Comparison of ENCODE assay signal across 13 cellular contexts in the genomic region with DNA sequence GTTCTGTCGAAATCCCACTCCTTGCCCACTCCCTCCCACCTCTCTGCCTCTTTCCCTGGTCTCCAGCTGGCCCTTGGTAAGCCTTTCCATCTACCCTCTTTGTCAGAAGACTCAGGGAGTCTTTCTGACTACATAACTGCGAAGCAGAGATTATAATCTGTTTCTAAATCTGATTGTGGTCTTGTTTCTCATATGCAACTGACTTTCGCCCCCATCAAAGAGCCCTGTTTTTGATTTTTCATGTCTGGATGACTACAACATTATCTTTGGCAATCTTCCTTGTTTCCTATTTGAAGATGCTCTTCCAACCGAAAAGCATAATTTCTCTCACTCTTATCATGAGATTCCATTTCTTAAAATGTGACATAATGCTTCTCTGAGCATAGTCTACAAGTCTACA.
DNase-seq lines count a peak whose midpoint lies in the region; ATAC-seq and TF ChIP-seq lines count a peak whose summit lies in the region.
"Had no signal": no experiment of that assay in that cellular context is flagged by ENCODE, and none has a peak within 500 bp of the region (broad histone marks: within the 10 kb centered on the region; RNA-seq: fewer than 3 reads in every experiment).

No MANE protein-coding gene starts in this region.

- in situ Hi-C loops in IMR-90 (cut with MboI; ENCODE audit: low sequenced_read_pairs) = loop anchor here (5.0 to 25.0 kb wide), 3 partner anchors 189 to 907 kb away; no protein-coding TSS in a partner anchor

- H3K56ac ChIP-seq in IMR-90 (ENCODE audit: extremely low read depth, insufficient read depth, low read length) = no peak overlapping the region

- TF ChIP-seq RAD21 in IMR-90 (IDR thresholded peaks at IDR 0.05; ENCODE audit: low read length) = no peak

- H2AK9ac ChIP-seq in IMR-90 (replicated peaks; ENCODE audit: low read depth, low read length, poor library complexity) = no peak overlapping the region

- H3K9me3 ChIP-seq in IMR-90 (ENCODE audit: control insufficient read depth, insufficient read depth, low read length) (no peaks in the 10 kb centered on the region), mesenchymal stem cell (ENCODE audit: control insufficient read depth, low read length) (no peaks in the 10 kb centered on the region)
- H3K9me3 ChIP-seq: A549, MG63, SJSA1 had no signal

- peaks cover 17% of the 10 kb centered on the region for H3K4me1 ChIP-seq in ACC112 (ENCODE audit: control insufficient read depth, insufficient read depth, low read length, unreplicated experiment)
- H3K4me1 ChIP-seq in IMR-90 (ENCODE audit: control insufficient read depth, insufficient read depth, low read length) = no peaks in the 10 kb centered on the region
- H3K4me1 ChIP-seq in mesenchymal stem cell (ENCODE audit: control insufficient read depth, insufficient read depth, low read depth, low read length) = peaks cover 3% of the 10 kb centered on the region
- H3K4me1 ChIP-seq: A549, SJSA1 had no signal

- intact Hi-C loops in IMR-90 (cut with micrococcal nuclease) = loop anchor here (1.0 to 10.0 kb wide), 9 partner anchors 183 to 1202 kb away; no protein-coding TSS in a partner anchor

- BruUV-seq in IMR-90 (replicated peaks; lab: Mats Ljungman, UMichigan) = no TSS peak

- H2BK5ac ChIP-seq in IMR-90 (ENCODE audit: low read depth, low read length, poor library complexity, severe bottlenecking) = no peak overlapping the region
- H2BK5ac ChIP-seq in mesenchymal stem cell (ENCODE audit: low read depth, low read length, poor library complexity, severe bottlenecking) = no peak overlapping the region

- no peak overlapping the region for H3K4ac ChIP-seq in IMR-90 (ENCODE audit: low read depth, low read length)
- H3K4ac ChIP-seq in mesenchymal stem cell (ENCODE audit: low read depth in 1 of 2, low read length in 2 of 2) = no peak overlapping the region

- H2AFZ ChIP-seq in ACC112 (ENCODE audit: low read length, unreplicated experiment) (peak overlapping the region; percentile 33), IMR-90 (replicated peaks; ENCODE audit: low read length, poor library complexity) (peak overlapping the region; percentile 54), mesenchymal stem cell (ENCODE audit: low read depth, low read length) (no peak overlapping the region)
- H2AFZ ChIP-seq: PC-9 had no signal

- no peak overlapping the region for H3K9ac ChIP-seq in IMR-90 (ENCODE audit: low read depth, low read length)
- peak overlapping the region; percentile 71 for H3K9ac ChIP-seq in mesenchymal stem cell (ENCODE audit: low read length)
- H3K9ac ChIP-seq: KMS-11 had no signal

- no peak overlapping the region for H4K5ac ChIP-seq in IMR-90 (ENCODE audit: low read depth, low read length)

- no peak overlapping the region for H3K14ac ChIP-seq in IMR-90 (replicated peaks; ENCODE audit: low read depth, low read length)
- no peak overlapping the region for H3K14ac ChIP-seq in mesenchymal stem cell (ENCODE audit: low read length in 2 of 2)

- H3K27ac ChIP-seq in ACC112 (ENCODE audit: low read depth, low read length) (no peak overlapping the region), IMR-90 (ENCODE audit: insufficient read depth, low read length) (no peak overlapping the region), mesenchymal stem cell (ENCODE audit: low read length, poor library complexity, severe bottlenecking) (no peak overlapping the region)
- H3K27ac ChIP-seq: A549, KMS-11, PC-9, SJSA1 had no signal

- no peak overlapping the region for H2AK5ac ChIP-seq in IMR-90 (ENCODE audit: low read depth, low read length)
- no peak overlapping the region for H2AK5ac ChIP-seq in mesenchymal stem cell (ENCODE audit: low read length, severe bottlenecking)

- DNase-seq in IMR-90 (no peak), amniotic epithelial cell (ENCODE audit: low read depth) (peak; percentile 4), mesenchymal stem cell (no peak), HuH-7.5 (ENCODE audit: low spot score) (no peak), activated gamma-delta T cell (lab: John Stamatoyannopoulos, UW) (no peak), GF-D8 (lab: John Stamatoyannopoulos, UW) (no peak)

- no peak overlapping the region for H4K91ac ChIP-seq in IMR-90 (ENCODE audit: insufficient read depth, low read depth, low read length)
- H4K91ac ChIP-seq in mesenchymal stem cell (ENCODE audit: low read length) = no peak overlapping the region

- H3K4me3 ChIP-seq in ACC112 (ENCODE audit: low read depth, low read length) (no peak overlapping the region), IMR-90 (ENCODE audit: insufficient read depth, low read depth, low read length) (no peak overlapping the region), mesenchymal stem cell (ENCODE audit: insufficient read depth in 1 of 2, low read depth in 1 of 2, low read length in 2 of 2) (no peak overlapping the region)
- H3K4me3 ChIP-seq: A549, MG63, PC-9, SJSA1 had no signal

- TF ChIP-seq POLR2A in IMR-90 (IDR thresholded peaks at IDR 0.05; ENCODE audit: low read depth, low read length) = no peak

- no peak overlapping the region for H2BK20ac ChIP-seq in IMR-90 (ENCODE audit: low read depth, low read length)

- H3K36me3 ChIP-seq in ACC112 (ENCODE audit: insufficient read depth, low read length) = no peaks in the 10 kb centered on the region
- H3K36me3 ChIP-seq in IMR-90 (ENCODE audit: control insufficient read depth, insufficient read depth, low read length) = no peaks in the 10 kb centered on the region
- no peaks in the 10 kb centered on the region for H3K36me3 ChIP-seq in mesenchymal stem cell (ENCODE audit: control insufficient read depth in 1 of 2, insufficient read depth in 2 of 2, low read depth in 1 of 2, low read length in 2 of 2)
- H3K36me3 ChIP-seq: MG63, SJSA1 had no signal

- H3K23ac ChIP-seq in IMR-90 (ENCODE audit: low read depth, low read length) = no peak overlapping the region
- H3K23ac ChIP-seq in mesenchymal stem cell (ENCODE audit: low read length in 2 of 2) = no peak overlapping the region

- dilution Hi-C loops in IMR-90 (cut with HindIII; ENCODE audit: low sequenced_read_pairs, unreplicated experiment) = no loop called here

- H2BK120ac ChIP-seq in IMR-90 (ENCODE audit: low read depth, low read length) = no peak overlapping the region
- H2BK120ac ChIP-seq in mesenchymal stem cell (ENCODE audit: low read depth, low read length) = no peak overlapping the region

- no peaks in the 10 kb centered on the region for H4K20me1 ChIP-seq in IMR-90 (ENCODE audit: insufficient read depth, low read length)

- H3K79me2 ChIP-seq in ACC112 (ENCODE audit: control insufficient read depth, insufficient read depth, low read length, unreplicated experiment) = no peaks in the 10 kb centered on the region

- H2BK15ac ChIP-seq in IMR-90 (ENCODE audit: low read depth, low read length) (no peak overlapping the region), mesenchymal stem cell (ENCODE audit: low read depth, poor library complexity, severe bottlenecking) (no peak overlapping the region)

- CTCF ChIA-PET in IMR-90 (lab: Yijun Ruan, JAX) = interaction anchor here (0.6 to 2.4 kb wide), 17 partner anchors 8 to 1826 kb away, joined by 3 to 21 read pairs (median 4); no protein-coding TSS in a partner anchor

- POLR2A ChIA-PET in IMR-90 (lab: Charles Lee; ENCODE audit: unreplicated experiment) = no interaction called here

- H4K8ac ChIP-seq in IMR-90 (ENCODE audit: low read depth in 2 of 2, low read length in 2 of 2) (no peak overlapping the region), mesenchymal stem cell (ENCODE audit: low read length) (no peak overlapping the region)

- ATAC-seq in IMR-90 (ENCODE audit: low read depth) (no peak), HG03025 (IDR thresholded peaks at IDR 0.05; ENCODE audit: low FRiP score, unreplicated experiment) (no peak)

- TF ChIP-seq CTCF in IMR-90 (conservative IDR thresholded peaks at IDR 0.05; ENCODE audit: low read depth, low read length) = no peak

- no peaks in the 10 kb centered on the region for H3K79me1 ChIP-seq in IMR-90 (ENCODE audit: low read depth in 1 of 2, low read length in 2 of 2)
- H3K79me1 ChIP-seq in mesenchymal stem cell (replicated peaks; ENCODE audit: low read length, poor library complexity, severe bottlenecking) = no peaks in the 10 kb centered on the region

- no peak overlapping the region for H3K18ac ChIP-seq in IMR-90 (ENCODE audit: low read depth, low read length)
- no peak overlapping the region for H3K18ac ChIP-seq in mesenchymal stem cell (ENCODE audit: low read depth in 1 of 2, low read length in 2 of 2)

- H3K9me1 ChIP-seq in IMR-90 (ENCODE audit: insufficient read depth, low read length) = no peaks in the 10 kb centered on the region

- H3K27me3 ChIP-seq in ACC112 (ENCODE audit: insufficient read depth, low read length) (no peaks in the 10 kb centered on the region), IMR-90 (ENCODE audit: control insufficient read depth, insufficient read depth, low read length) (no peaks in the 10 kb centered on the region), mesenchymal stem cell (ENCODE audit: control insufficient read depth in 1 of 2, insufficient read depth in 1 of 2, low read length in 2 of 2) (no peaks in the 10 kb centered on the region)
- H3K27me3 ChIP-seq: MG63, SJSA1 had no signal

- H2BK12ac ChIP-seq in mesenchymal stem cell (ENCODE audit: low read length in 2 of 2) = no peak overlapping the region

- no peak overlapping the region for H3K4me2 ChIP-seq in IMR-90 (ENCODE audit: low read depth, low read length)
- H3K4me2 ChIP-seq in mesenchymal stem cell (ENCODE audit: low read length, poor library complexity, severe bottlenecking) = no peak overlapping the region
- H3K4me2 ChIP-seq: A549, KMS-11, PC-9 had no signal

- no CpG with 5 or more reads among the region's 4 CpGs for WGBS in IMR-90 (ENCODE audit: extremely low coverage in 2 of 2, insufficient read length in 1 of 2), 2 experiments
- WGBS in mesenchymal stem cell = 80% methylated on average over 4 of the region's 4 CpGs

TF ChIP-seq in IMR-90, 13 proteins besides CTCF, POLR2A, EP300 and RAD21 (continues in another document):
- TF ChIP-seq CEBPB (IDR thresholded peaks at IDR 0.05; ENCODE audit: low read depth, low read length) = no peak
- no peak for TF ChIP-seq CHD1 (IDR thresholded peaks at IDR 0.05; ENCODE audit: low read depth, low read length)
- no peak for TF ChIP-seq MAFK (IDR thresholded peaks at IDR 0.05; ENCODE audit: low read depth, low read length)
- no peak for TF ChIP-seq RCOR1 (IDR thresholded peaks at IDR 0.05; ENCODE audit: insufficient replicate concordance, low read length)
- TF ChIP-seq NFE2L2 (IDR thresholded peaks at IDR 0.05; ENCODE audit: low read depth, low read length) = no peak
- TF ChIP-seq MXI1 (IDR thresholded peaks at IDR 0.05; ENCODE audit: borderline replicate concordance, low read depth, low read length) = no peak
- no peak for TF ChIP-seq RFX5 (IDR thresholded peaks at IDR 0.05; ENCODE audit: low read depth, low read length)
- TF ChIP-seq, protein P1, sequence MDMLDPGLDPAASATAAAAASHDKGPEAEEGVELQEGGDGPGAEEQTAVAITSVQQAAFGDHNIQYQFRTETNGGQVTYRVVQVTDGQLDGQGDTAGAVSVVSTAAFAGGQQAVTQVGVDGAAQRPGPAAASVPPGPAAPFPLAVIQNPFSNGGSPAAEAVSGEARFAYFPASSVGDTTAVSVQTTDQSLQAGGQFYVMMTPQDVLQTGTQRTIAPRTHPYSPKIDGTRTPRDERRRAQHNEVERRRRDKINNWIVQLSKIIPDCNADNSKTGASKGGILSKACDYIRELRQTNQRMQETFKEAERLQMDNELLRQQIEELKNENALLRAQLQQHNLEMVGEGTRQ (IDR thresholded peaks at IDR 0.05; ENCODE audit: low read depth, low read length) = no peak
